Comparison of ENCODE assay signal across 8 cellular contexts in genomic region chr3:123258811-123259420, GRCh38. TPM values are rescaled to one million over a fixed set of nuclear protein-coding genes. Genes with fewer than 3 reads are reported as not detected.
DNase-seq lines count a peak whose midpoint lies in the region; ATAC-seq and TF ChIP-seq lines count a peak whose summit lies in the region.

No MANE protein-coding gene starts in this region.

- H3K9me3 ChIP-seq in upper lobe of right lung, result no peaks in the 10 kb centered on the region

- H3K27ac ChIP-seq in upper lobe of right lung, result no peak overlapping the region

- no peak overlapping the region for H3K4me3 ChIP-seq in upper lobe of right lung

- TF ChIP-seq CTCF in GM12872 (IDR thresholded peaks at IDR 0.05; ENCODE audit: insufficient read depth, low read depth, low read length), result peak; percentile 46; the same call in 1 of the 3 replicates
- TF ChIP-seq CTCF in upper lobe of right lung (IDR thresholded peaks at IDR 0.05), result peak; percentile 59

- H3K36me3 ChIP-seq in upper lobe of right lung, result peaks cover 14% of the 10 kb centered on the region

- peak; percentile 64 for DNase-seq in ACHN
- DNase-seq in NCI-H2171 treated with DMSO at 0.1 percent for 48 hours (lab: John Stamatoyannopoulos, UW), result peak; percentile 88
- peak; percentile 72 for DNase-seq in astrocyte of the hippocampus (ENCODE audit: low read depth, low spot score)
- peak; percentile 63 for DNase-seq in kidney glomerular epithelial cell (lab: John Stamatoyannopoulos, UW)
- DNase-seq in upper lobe of right lung, result no peak
- DNase-seq in putamen (ENCODE audit: low spot score), result no peak

- intact Hi-C loops in upper lobe of right lung (cut with DNase I), result no loop called here

- in situ Hi-C loops in ACHN (cut with HindIII; ENCODE audit: low pct_ligation_motif_present, low pct_unique_long_range_greater_than_20kb, low sequenced_read_pairs), result no loop called here

- ATAC-seq in upper lobe of right lung (peak; percentile 43), GM18861 (IDR thresholded peaks at IDR 0.05; ENCODE audit: unreplicated experiment) (no peak)

- H3K27me3 ChIP-seq in upper lobe of right lung, result no peaks in the 10 kb centered on the region

- no peaks in the 10 kb centered on the region for H3K4me1 ChIP-seq in upper lobe of right lung

RNA-seq across cellular contexts. Expression of gene SEC22A, which starts 57.2 kb away (rescaled TPM):
- total RNA-seq in upper lobe of right lung, result 14.4 TPM

Comparison
In these comparisons a context has a peak if more than half of its experiments do, and no peak if none do; other contexts are left out.
1. DNase-seq: peak in ACHN (single experiment), NCI-H2171 treated with DMSO at 0.1 percent for 48 hours (single experiment), astrocyte of the hippocampus (single experiment) and kidney glomerular epithelial cell (single experiment); none in upper lobe of right lung (single experiment) and putamen (single experiment).